ENCODE assay signal across 38 cellular contexts in the genomic region with DNA sequence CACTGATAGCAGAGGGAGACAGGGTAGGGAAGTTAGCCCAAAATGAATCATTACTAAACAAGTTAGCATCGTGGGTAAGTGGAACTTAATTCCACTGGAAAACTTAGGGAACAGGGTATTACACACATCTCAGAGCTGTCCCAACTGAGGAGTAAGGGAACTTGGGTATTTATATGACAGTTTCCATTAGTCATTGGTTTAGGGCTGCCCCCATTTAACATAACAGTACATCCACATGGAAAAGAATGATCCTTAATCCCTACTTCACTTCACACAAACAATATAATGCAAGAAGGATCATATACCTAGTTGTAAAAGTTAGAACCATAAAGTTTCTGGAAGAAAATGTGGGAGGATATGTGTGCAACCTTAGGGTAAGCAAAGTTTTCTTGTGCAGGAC. TPM values are rescaled to one million over a fixed set of nuclear protein-coding genes. Genes with fewer than 3 reads are reported as not detected.
"Had no signal": no experiment of that assay in that cellular context is flagged by ENCODE, and none has a peak within 500 bp of the region (broad histone marks: within the 10 kb centered on the region; RNA-seq: fewer than 3 reads in every experiment).

No MANE protein-coding gene starts in this region.

- DNase-seq: Karpas-422, Kasumi-1, MG63, MM.1S, MV-4-11, NCI-H1048, NCI-H1092, NCI-H1092 treated with DMSO at 0.1 percent for 48 hours, NCI-H1105, NCI-H1105 treated with DMSO at 0.1 percent for 48 hours, NCI-H1417, NCI-H1417 treated with DMSO at 0.1 percent for 48 hours, NCI-H1436, NCI-H1436 treated with DMSO at 0.1 percent for 48 hours, NCI-H146, NCI-H1694, NCI-H1694 treated with DMSO at 0.1 percent for 48 hours, NCI-H187, NCI-H187 treated with DMSO at 0.1 percent for 48 hours, NCI-H1930, NCI-H2029, NCI-H2029 treated with DMSO at 0.1 percent for 48 hours, NCI-H2081, NCI-H2081 treated with DMSO at 0.1 percent for 48 hours, NCI-H2107, NCI-H2171, NCI-H2171 treated with DMSO at 0.1 percent for 48 hours, NCI-H2227 treated with DMSO at 0.1 percent for 48 hours, NCI-H226, NCI-H345, NCI-H446, NCI-H446 treated with DMSO at 0.1 percent for 48 hours, NCI-H510A, NCI-H510A treated with DMSO at 0.1 percent for 48 hours had no signal

- H3K4me3 ChIP-seq: MG63 had no signal

- H3K36me3 ChIP-seq: MG63 had no signal

RNA-seq across cellular contexts. Expression of gene REC114, which starts 4.3 kb away (rescaled TPM):
- total RNA-seq: LHCN-M2, M059J, MCF 10A, NCI-H460 had no signal
